10 cellular contexts compared by ENCODE assay signal in the genomic region with DNA sequence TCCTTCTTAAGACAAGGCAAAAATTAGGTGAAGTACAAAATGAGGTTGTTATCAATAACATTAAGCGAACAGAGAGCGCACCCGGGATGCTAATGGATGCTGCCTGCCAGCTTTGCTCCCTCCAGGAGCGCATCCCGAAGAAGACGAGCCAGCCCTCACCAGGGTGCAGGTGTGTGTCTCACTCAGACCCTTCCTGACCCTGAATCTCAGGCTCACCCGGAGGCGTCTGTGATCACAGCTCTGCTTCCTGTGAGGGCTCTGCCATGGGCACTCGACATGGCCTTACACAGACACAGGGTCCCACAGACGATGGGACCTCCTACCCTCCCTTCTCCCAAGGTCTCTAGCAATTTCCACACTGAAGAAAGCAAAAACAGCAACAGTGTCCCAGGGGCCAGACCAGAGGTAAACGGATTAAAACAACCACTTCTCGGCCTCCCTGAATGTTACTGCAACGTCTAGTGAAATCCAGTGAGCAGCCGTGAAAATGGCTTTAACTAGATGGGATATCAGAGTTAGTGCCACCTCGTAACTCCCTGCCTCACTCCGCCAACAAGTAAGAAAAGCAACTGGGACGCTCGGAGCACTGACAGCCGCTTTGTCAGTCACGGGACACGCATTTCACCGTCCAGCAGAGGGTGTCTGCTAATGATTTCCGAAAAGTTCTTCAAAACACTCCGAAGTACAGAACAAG. TPM values are rescaled to one million over a fixed set of nuclear protein-coding genes. Genes with fewer than 3 reads are reported as not detected.
DNase-seq lines count a peak whose midpoint lies in the region; ATAC-seq and TF ChIP-seq lines count a peak whose summit lies in the region.
"Had no signal": no experiment of that assay in that cellular context is flagged by ENCODE, and none has a peak within 500 bp of the region (broad histone marks: within the 10 kb centered on the region; RNA-seq: fewer than 3 reads in every experiment).

No MANE protein-coding gene starts in this region.

- no peak overlapping the region for H3K4ac ChIP-seq in IMR-90 (ENCODE audit: low read depth, low read length)

- dilution Hi-C loops in IMR-90 (cut with HindIII; ENCODE audit: low sequenced_read_pairs, unreplicated experiment): no loop called here

- H3K4me1 ChIP-seq in IMR-90 (ENCODE audit: control insufficient read depth, insufficient read depth, low read length) (peaks cover 16% of the 10 kb centered on the region), lower lobe of right lung (peaks cover 14% of the 10 kb centered on the region)

- 0 out of 2 replicates have a peak, but pooled peaks have one; percentile 28 for TF ChIP-seq CTCF in IMR-90 (conservative IDR thresholded peaks at IDR 0.05; ENCODE audit: low read depth, low read length)
- peak; percentile 33 for TF ChIP-seq CTCF in lower lobe of right lung (IDR thresholded peaks at IDR 0.05)

- CTCF ChIA-PET in IMR-90 (lab: Yijun Ruan, JAX): interaction anchor here (0.9 kb wide), 1 partner anchor 33 kb away, joined by 3 read pairs; no protein-coding TSS in a partner anchor

- no peaks in the 10 kb centered on the region for H3K9me3 ChIP-seq in IMR-90 (ENCODE audit: control insufficient read depth, insufficient read depth, low read length)
- H3K9me3 ChIP-seq in lower lobe of right lung: no peaks in the 10 kb centered on the region
- H3K9me3 ChIP-seq in MG63: no peaks in the 10 kb centered on the region

- ATAC-seq in IMR-90 (ENCODE audit: low read depth): peak; percentile 47
- ATAC-seq in lower lobe of right lung: peak in 1 of 2 donors; percentile 22
- no peak for ATAC-seq in GM18873 (IDR thresholded peaks at IDR 0.05; ENCODE audit: low FRiP score, unreplicated experiment)
- ATAC-seq in SK-N-SH treated with all-trans-retinoic acid at 6 μM for 48 hours: no peak
- ATAC-seq in stimulated activated naive B cell treated with anti-CD40 and anti-IgM and Interleukin-4, amounts not matched to agents 10 μg/mL and 1 μg/mL and 100 μg/mL, for 72 hours (replicated peaks): no peak

- H3K56ac ChIP-seq in IMR-90 (ENCODE audit: extremely low read depth, insufficient read depth, low read length): no peak overlapping the region

- no peak overlapping the region for H2BK120ac ChIP-seq in IMR-90 (ENCODE audit: low read depth, low read length)

- no peak overlapping the region for H4K91ac ChIP-seq in IMR-90 (ENCODE audit: insufficient read depth, low read depth, low read length)

- H2AK9ac ChIP-seq in IMR-90 (replicated peaks; ENCODE audit: low read depth, low read length, poor library complexity): no peak overlapping the region

- H4K20me1 ChIP-seq in IMR-90 (ENCODE audit: insufficient read depth, low read length): peaks cover 54% of the 10 kb centered on the region

- no peak overlapping the region for H3K18ac ChIP-seq in IMR-90 (ENCODE audit: low read depth, low read length)

- BruUV-seq in IMR-90 (replicated peaks; lab: Mats Ljungman, UMichigan): no TSS peak

- H3K4me3 ChIP-seq in IMR-90 (ENCODE audit: insufficient read depth, low read depth, low read length) (no peak overlapping the region), lower lobe of right lung (peak overlapping the region; percentile 7), MG63 (no peak overlapping the region)

- H3K79me1 ChIP-seq in IMR-90 (ENCODE audit: low read depth in 1 of 2, low read length in 2 of 2): peaks cover 22 to 71% of the 10 kb centered on the region in 2 experiments

- POLR2A ChIA-PET in IMR-90 (lab: Charles Lee; ENCODE audit: unreplicated experiment): no interaction called here

- peaks cover 0 to 2% of the 10 kb centered on the region in 2 donors for H3K4me1 Mint-ChIP-seq in stimulated activated naive B cell treated with anti-CD40 and anti-IgM and Interleukin-4, amounts not matched to agents 10 μg/mL and 1 μg/mL and 100 μg/mL, for 72 hours

- H2BK15ac ChIP-seq in IMR-90 (ENCODE audit: low read depth, low read length): no peak overlapping the region

- H2AFZ ChIP-seq in IMR-90 (replicated peaks; ENCODE audit: low read length, poor library complexity): peak overlapping the region; percentile 55

- H3K27me3 ChIP-seq in IMR-90 (ENCODE audit: control insufficient read depth, insufficient read depth, low read length) (no peaks in the 10 kb centered on the region), lower lobe of right lung (ENCODE audit: low read depth) (no peaks in the 10 kb centered on the region), MG63 (no peaks in the 10 kb centered on the region)

- peak overlapping the region; percentile 25 for H3K4me2 ChIP-seq in IMR-90 (ENCODE audit: low read depth, low read length)

- no peak for TF ChIP-seq POLR2A in IMR-90 (IDR thresholded peaks at IDR 0.05; ENCODE audit: low read depth, low read length)

- peak overlapping the region; percentile 43; the same call in 1 of the 2 replicates for H2AK5ac ChIP-seq in IMR-90 (ENCODE audit: low read depth, low read length)

- H3K27ac ChIP-seq in IMR-90 (ENCODE audit: insufficient read depth, low read length) (no peak overlapping the region), lower lobe of right lung (no peak overlapping the region)

- H3K9me3 Mint-ChIP-seq in stimulated activated naive B cell treated with anti-CD40 and anti-IgM and Interleukin-4, amounts not matched to agents 10 μg/mL and 1 μg/mL and 100 μg/mL, for 72 hours: peaks cover 0 to 3% of the 10 kb centered on the region in 2 donors

- H3K27ac Mint-ChIP-seq in stimulated activated naive B cell treated with anti-CD40 and anti-IgM and Interleukin-4, amounts not matched to agents 10 μg/mL and 1 μg/mL and 100 μg/mL, for 72 hours: no peak overlapping the region

- H3K36me3 Mint-ChIP-seq in stimulated activated naive B cell treated with anti-CD40 and anti-IgM and Interleukin-4, amounts not matched to agents 10 μg/mL and 1 μg/mL and 100 μg/mL, for 72 hours: peaks cover 1 to 3% of the 10 kb centered on the region in 2 donors

- peak overlapping the region in 1 of 2 experiments; percentile 36; a peak in 1 of 4 replicates for H4K8ac ChIP-seq in IMR-90 (ENCODE audit: low read depth in 2 of 2, low read length in 2 of 2)

- DNase-seq in AG08395 (ENCODE audit: low spot score) (peak; percentile 53), IMR-90 (peak; percentile 45), cerebellar cortex (ENCODE audit: low spot score) (peak; percentile 50), lower lobe of right lung (no peak), MG63 (no peak)
- DNase-seq in stimulated activated naive B cell treated with anti-CD40 and anti-IgM and Interleukin-4, amounts not matched to agents 10 μg/mL and 1 μg/mL and 100 μg/mL, for 72 hours: no peak
- DNase-seq: activated T-cell treated with anti-CD3 and anti-CD28 coated beads, Interleukin-2, amount 50 U/mL, for 48 hours; NCI-H2227 treated with DMSO at 0.1 percent for 48 hours had no signal

- H3K36me3 ChIP-seq in IMR-90 (ENCODE audit: control insufficient read depth, insufficient read depth, low read length) (0 out of 2 replicates have a peak, but pooled peaks cover 3% of the 10 kb centered on the region), lower lobe of right lung (no peaks in the 10 kb centered on the region), MG63 (no peaks in the 10 kb centered on the region)

- no peak overlapping the region for H4K5ac ChIP-seq in IMR-90 (ENCODE audit: low read depth, low read length)

- intact Hi-C loops in IMR-90 (cut with micrococcal nuclease): no loop called here
- intact Hi-C loops in lower lobe of right lung (cut with DNase I): no loop called here

- no peak overlapping the region for H2BK5ac ChIP-seq in IMR-90 (ENCODE audit: low read depth, low read length, poor library complexity, severe bottlenecking)

- H3K4me3 Mint-ChIP-seq in stimulated activated naive B cell treated with anti-CD40 and anti-IgM and Interleukin-4, amounts not matched to agents 10 μg/mL and 1 μg/mL and 100 μg/mL, for 72 hours: peak overlapping the region in 1 of 2 donors; percentile 13

- H3K27me3 Mint-ChIP-seq in stimulated activated naive B cell treated with anti-CD40 and anti-IgM and Interleukin-4, amounts not matched to agents 10 μg/mL and 1 μg/mL and 100 μg/mL, for 72 hours: peaks cover 0 to 9% of the 10 kb centered on the region in 2 donors

- in situ Hi-C loops in IMR-90 (cut with MboI; ENCODE audit: low sequenced_read_pairs): no loop called here

- H3K9ac ChIP-seq in IMR-90 (ENCODE audit: low read depth, low read length): no peak overlapping the region

- peaks cover 20% of the 10 kb centered on the region for H3K9me1 ChIP-seq in IMR-90 (ENCODE audit: insufficient read depth, low read length)

- H3K14ac ChIP-seq in IMR-90 (replicated peaks; ENCODE audit: low read depth, low read length): 0 out of 2 replicates have a peak overlapping the region, but pooled peaks have one; percentile 3

- peak; percentile 32; the same call in 1 of the 2 replicates for TF ChIP-seq RAD21 in IMR-90 (IDR thresholded peaks at IDR 0.05; ENCODE audit: low read length)

- H2BK20ac ChIP-seq in IMR-90 (ENCODE audit: low read depth, low read length): no peak overlapping the region

- H3K23ac ChIP-seq in IMR-90 (ENCODE audit: low read depth, low read length): no peak overlapping the region; the same call in 1 of the 2 replicates

- 80% methylated on average over 10 of the region's 24 CpGs; no CpG with 5 or more reads in 1 of the 2 experiments for WGBS in IMR-90 (ENCODE audit: extremely low coverage in 2 of 2, insufficient read length in 1 of 2), 2 experiments

TF ChIP-seq in IMR-90, 13 proteins besides CTCF, POLR2A, EP300 and RAD21 (continues in another document):
- TF ChIP-seq MAFK (IDR thresholded peaks at IDR 0.05; ENCODE audit: low read depth, low read length): no peak

TF ChIP-seq in SK-N-SH treated with all-trans-retinoic acid at 6 μM for 48 hours, 23 proteins besides CTCF, POLR2A, EP300 and RAD21 (continues in another document):
- TF ChIP-seq ZFP30 (CRISPR knock-in tag; IDR thresholded peaks at IDR 0.05) (no peak), SNAI2 (CRISPR knock-in tag; IDR thresholded peaks at IDR 0.05) (no peak), ZC3H10 (CRISPR knock-in tag; IDR thresholded peaks at IDR 0.05) (no peak)

RNA-seq across cellular contexts. Expression of a gene that starts 11.7 kb away (rescaled TPM):
- total RNA-seq in IMR-90 (2012; rRNA removed) (14.9 and 15.3 TPM in 2 replicates), lower lobe of right lung (9.9 TPM)
- polyA plus RNA-seq in IMR-90 (2012; rRNA removed): 4.2 and 4.3 TPM in 2 replicates
- polyA plus RNA-seq in IMR-90 (2012; cell fraction: cytosol; rRNA removed): 2.4 and 4.8 TPM in 2 replicates
- polyA plus RNA-seq in IMR-90 (2012; cell fraction: nucleus; rRNA removed; ENCODE audit: low replicate concordance): 10.3 and 18.2 TPM in 2 replicates
- total RNA-seq in MG63 (2014; rRNA removed; shearing (Covaris generic); ENCODE audit: low replicate concordance): 5.5 and 15.9 TPM in 2 replicates

RNA-seq across cellular contexts. Expression of a gene that starts 41.9 kb away (rescaled TPM):
- not detected in 2 replicates for total RNA-seq in IMR-90 (2012; rRNA removed)
- polyA plus RNA-seq in IMR-90 (2012; rRNA removed): 0.05 TPM in 1 of 2 replicates, not detected in the other
- polyA plus RNA-seq in IMR-90 (2012; cell fraction: cytosol; rRNA removed): not detected in 2 replicates
- not detected in 2 replicates for polyA plus RNA-seq in IMR-90 (2012; cell fraction: nucleus; rRNA removed; ENCODE audit: low replicate concordance)
- not detected for total RNA-seq in lower lobe of right lung
- total RNA-seq in MG63 (2014; rRNA removed; shearing (Covaris generic); ENCODE audit: low replicate concordance): not detected in 2 replicates

RNA-seq across cellular contexts. Expression of a gene that starts 45.7 kb away (rescaled TPM):
- total RNA-seq in IMR-90 (2012; rRNA removed) (113 and 119 TPM in 2 replicates), lower lobe of right lung (76.9 TPM)
- 189 and 191 TPM in 2 replicates for polyA plus RNA-seq in IMR-90 (2012; rRNA removed)
- polyA plus RNA-seq in IMR-90 (2012; cell fraction: cytosol; rRNA removed): 217 and 218 TPM in 2 replicates
- 189 and 198 TPM in 2 replicates for polyA plus RNA-seq in IMR-90 (2012; cell fraction: nucleus; rRNA removed; ENCODE audit: low replicate concordance)
- 185 and 192 TPM in 2 replicates for total RNA-seq in MG63 (2014; rRNA removed; shearing (Covaris generic); ENCODE audit: low replicate concordance)

Comparison
In these comparisons a context has a peak if more than half of its experiments do, and no peak if none do; other contexts are left out.
1. DNase-seq: peak in AG08395 (single experiment), IMR-90 (single experiment) and cerebellar cortex (single experiment); none in lower lobe of right lung (single experiment), stimulated activated naive B cell treated with anti-CD40 and anti-IgM and Interleukin-4, amounts not matched to agents 10 μg/mL and 1 μg/mL and 100 μg/mL, for 72 hours (single experiment) and MG63 (single experiment).